8 cellular contexts compared by ENCODE assay signal in the genomic region with DNA sequence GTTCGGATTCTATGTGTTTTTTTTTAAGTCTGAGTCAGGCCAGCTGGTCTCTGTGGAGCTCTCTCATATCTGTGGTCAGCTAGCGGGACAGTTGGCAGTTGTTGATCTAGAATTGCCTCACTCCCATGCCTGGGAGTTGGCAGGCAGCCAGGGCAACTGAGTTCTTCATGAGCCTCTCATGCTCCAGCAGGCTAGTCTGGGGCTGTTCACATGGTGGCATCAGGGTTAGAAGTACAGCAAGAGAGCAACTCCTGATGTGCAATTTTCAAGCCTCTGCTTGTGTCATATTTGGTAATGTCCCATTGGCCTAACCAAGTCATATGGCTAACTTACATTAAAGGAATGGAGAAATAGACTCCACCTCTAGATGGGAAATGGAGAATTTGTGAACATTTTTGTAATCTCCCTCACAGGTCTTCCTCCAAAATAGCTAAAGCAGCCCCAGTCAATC. TPM values are rescaled to one million over a fixed set of nuclear protein-coding genes. Genes with fewer than 3 reads are reported as not detected.
DNase-seq lines count a peak whose midpoint lies in the region; ATAC-seq and TF ChIP-seq lines count a peak whose summit lies in the region.

No MANE protein-coding gene starts in this region.

- no peaks in the 10 kb centered on the region for H3K27me3 ChIP-seq in ascending aorta
- no peaks in the 10 kb centered on the region for H3K27me3 ChIP-seq in left lung

- intact Hi-C loops in ascending aorta (cut with DNase I) (no loop called here), left lung (cut with DNase I) (no loop called here)

- H3K4me3 ChIP-seq in ascending aorta (no peak overlapping the region), left lung (no peak overlapping the region)

- H3K36me3 ChIP-seq in ascending aorta (no peaks in the 10 kb centered on the region), left lung (no peaks in the 10 kb centered on the region)

- H3K27ac ChIP-seq in ascending aorta (no peak overlapping the region), left lung (peak overlapping the region in 1 of 2 donors; percentile 23)

- DNase-seq in ACHN (peak; percentile 92), HuH-7 (ENCODE audit: low spot score) (peak; percentile 50), ascending aorta (ENCODE audit: low spot score in 2 of 2) (peak; percentile 27 to 82), left lung (peak; percentile 81 to 87), GM20000 (ENCODE audit: low spot score) (no peak), NCI-H526 treated with DMSO at 0.1 percent for 48 hours (lab: John Stamatoyannopoulos, UW) (no peak)

- H3K4me1 ChIP-seq in ascending aorta (no peaks in the 10 kb centered on the region), left lung (peaks cover 4 to 11% of the 10 kb centered on the region in 2 donors)

- in situ Hi-C loops in ACHN (cut with HindIII; ENCODE audit: low pct_ligation_motif_present, low pct_unique_long_range_greater_than_20kb, low sequenced_read_pairs) = no loop called here

- TF ChIP-seq CTCF in ascending aorta (IDR thresholded peaks at IDR 0.05) = no peak
- TF ChIP-seq CTCF in left lung (IDR thresholded peaks at IDR 0.05) = no peak
- no peak for TF ChIP-seq CTCF in GM20000 (IDR thresholded peaks at IDR 0.05; ENCODE audit: extremely low read depth, missing control alignments)

- no peaks in the 10 kb centered on the region for H3K9me3 ChIP-seq in ascending aorta
- no peaks in the 10 kb centered on the region for H3K9me3 ChIP-seq in left lung

- peak; percentile 82 for ATAC-seq in left lung
- no peak for ATAC-seq in GM21381 (IDR thresholded peaks at IDR 0.05; ENCODE audit: unreplicated experiment)
- no peak for ATAC-seq in HG03457 (IDR thresholded peaks at IDR 0.05; ENCODE audit: unreplicated experiment)

RNA-seq across cellular contexts. Expression of a gene that starts 6.7 kb away (rescaled TPM):
- 15.2 TPM for total RNA-seq in ascending aorta
- total RNA-seq in left lung = 10 to 100 TPM; 19.4 to 20.8 TPM

RNA-seq across cellular contexts. Expression of a gene that starts 25.2 kb away (rescaled TPM):
- 0.32 TPM for total RNA-seq in ascending aorta
- 1 to 10 TPM in 1 of 2 donors, under 1 TPM in 1; 0.39 to 1.1 TPM for total RNA-seq in left lung

Comparison
In these comparisons a context has a peak if more than half of its experiments do, and no peak if none do; other contexts are left out.
1. DNase-seq: peak in ACHN (single experiment), HuH-7 (single experiment), ascending aorta (2 of 2) and left lung (2 of 2); none in GM20000 (single experiment) and NCI-H526 treated with DMSO at 0.1 percent for 48 hours (single experiment).